27 cellular contexts compared by ENCODE assay signal in the genomic region with DNA sequence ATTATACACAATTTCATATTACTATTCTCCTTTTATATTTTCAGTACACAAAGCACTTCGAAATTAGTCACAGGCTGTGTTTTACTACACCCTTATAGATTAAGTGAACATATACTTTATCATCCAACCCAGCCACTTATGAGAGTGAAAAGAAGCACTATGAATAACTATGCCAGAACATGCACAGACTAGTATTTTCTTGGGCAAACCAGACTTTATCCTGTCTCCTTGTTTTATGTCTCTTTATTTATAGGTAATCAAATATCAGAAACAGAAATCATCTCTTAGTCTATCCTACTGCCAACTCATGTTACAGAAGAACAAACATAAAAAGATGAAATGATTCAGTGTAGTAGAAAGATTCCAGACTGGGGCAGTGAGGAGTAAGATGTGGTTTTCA.
"Had no signal": no experiment of that assay in that cellular context is flagged by ENCODE, and none has a peak within 500 bp of the region (broad histone marks: within the 10 kb centered on the region; RNA-seq: fewer than 3 reads in every experiment).

No MANE protein-coding gene starts in this region.

- H3K4me1 ChIP-seq: neural progenitor cell, parathyroid adenoma, psoas muscle, right lobe of liver, sigmoid colon, suprapubic skin, testis, tibial artery, transverse colon, upper lobe of right lung, uterus had no signal

- H3K36me3 Mint-ChIP-seq: natural killer cell; neural progenitor cell; stimulated activated effector memory CD8-positive, alpha-beta T cell treated with anti-CD3 and anti-CD28 coated beads, Interleukin-12 subunit alpha, Interleukin-12 subunit beta, amount 100 ng/mL, for 72 hours; stimulated activated naive B cell treated with anti-CD40 and anti-IgM and Interleukin-4, amounts not matched to agents 10 μg/mL and 1 μg/mL and 100 μg/mL, for 72 hours; type B pancreatic cell had no signal

- FAIRE-seq: small intestine had no signal

- DNase-seq: natural killer cell; occipital lobe; ovary; psoas muscle; right cardiac atrium; right lobe of liver; sigmoid colon; small intestine; stimulated activated CD4-positive, alpha-beta T cell treated with anti-CD3 and anti-CD28 coated beads, Interleukin-15, amount 100 ng/mL, for 24 hours; stimulated activated CD4-positive, alpha-beta T cell treated with anti-CD3 and anti-CD28 coated beads, Interleukin-2, amount 100 ng/mL, for 24 hours; stimulated activated CD4-positive, alpha-beta T cell treated with anti-CD3 and anti-CD28 coated beads, Interleukin-2, amount 100 ng/mL, for 48 hours; stimulated activated CD4-positive, alpha-beta T cell treated with anti-CD3 and anti-CD28 coated beads, Interleukin-4, amount 100 ng/mL, for 24 hours; stimulated activated naive B cell treated with anti-CD40 and anti-IgM and Interleukin-4, amounts not matched to agents 10 μg/mL and 1 μg/mL and 100 μg/mL, for 72 hours; stimulated activated naive CD8-positive, alpha-beta T cell treated with anti-CD3 and anti-CD28 coated beads, Interleukin-15, amount 100 ng/mL, for 72 hours; stimulated activated naive CD8-positive, alpha-beta T cell treated with anti-CD3 and anti-CD28 coated beads, Interleukin-15, Interleukin-2, amounts not matched to agents 100 U/mL and 50 U/mL, for 24 hours; tibial artery; transverse colon; upper lobe of right lung; uterus had no signal

- H3K4me3 ChIP-seq: neural progenitor cell, ovary, psoas muscle, right lobe of liver, sigmoid colon, suprapubic skin, testis, tibial artery, transverse colon, upper lobe of right lung, uterus had no signal

- H3K27ac Mint-ChIP-seq: natural killer cell; nephron; neural progenitor cell; progenitor cell of endocrine pancreas; stimulated activated effector memory CD8-positive, alpha-beta T cell treated with anti-CD3 and anti-CD28 coated beads, Interleukin-12 subunit alpha, Interleukin-12 subunit beta, amount 100 ng/mL, for 72 hours; stimulated activated naive B cell treated with anti-CD40 and anti-IgM and Interleukin-4, amounts not matched to agents 10 μg/mL and 1 μg/mL and 100 μg/mL, for 72 hours; type B pancreatic cell had no signal

- H3K9me3 Mint-ChIP-seq: nephron; neural progenitor cell; stimulated activated naive CD8-positive, alpha-beta T cell treated with anti-CD3 and anti-CD28 coated beads, Interleukin-15, amount 100 ng/mL, for 72 hours; type B pancreatic cell had no signal

- H3K27me3 ChIP-seq: neural progenitor cell, ovary, right lobe of liver, sigmoid colon, suprapubic skin, testis, tibial artery, transverse colon, upper lobe of right lung, uterus had no signal

- H3K9me3 ChIP-seq: ovary, psoas muscle, right lobe of liver, sigmoid colon, suprapubic skin, testis, tibial artery, transverse colon, upper lobe of right lung, uterus had no signal

- H3K4me3 Mint-ChIP-seq: natural killer cell; nephron; neural progenitor cell; stimulated activated effector memory CD8-positive, alpha-beta T cell treated with anti-CD3 and anti-CD28 coated beads, Interleukin-12 subunit alpha, Interleukin-12 subunit beta, amount 100 ng/mL, for 72 hours; stimulated activated naive B cell treated with anti-CD40 and anti-IgM and Interleukin-4, amounts not matched to agents 10 μg/mL and 1 μg/mL and 100 μg/mL, for 72 hours; stimulated activated naive CD8-positive, alpha-beta T cell treated with anti-CD3 and anti-CD28 coated beads, Interleukin-15, amount 100 ng/mL, for 72 hours; type B pancreatic cell had no signal

- H3K9ac ChIP-seq: neural progenitor cell, parathyroid adenoma had no signal

- H3K36me3 ChIP-seq: neural progenitor cell, ovary, right lobe of liver, sigmoid colon, suprapubic skin, tibial artery, transverse colon, upper lobe of right lung, uterus had no signal

- H3K27ac ChIP-seq: neural progenitor cell, ovary, parathyroid adenoma, psoas muscle, right lobe of liver, sigmoid colon, suprapubic skin, testis, tibial artery, transverse colon, upper lobe of right lung, uterus had no signal

- H3K4me1 Mint-ChIP-seq: natural killer cell; nephron; neural progenitor cell; stimulated activated effector memory CD8-positive, alpha-beta T cell treated with anti-CD3 and anti-CD28 coated beads, Interleukin-12 subunit alpha, Interleukin-12 subunit beta, amount 100 ng/mL, for 72 hours; stimulated activated naive B cell treated with anti-CD40 and anti-IgM and Interleukin-4, amounts not matched to agents 10 μg/mL and 1 μg/mL and 100 μg/mL, for 72 hours; stimulated activated naive CD8-positive, alpha-beta T cell treated with anti-CD3 and anti-CD28 coated beads, Interleukin-15, amount 100 ng/mL, for 72 hours had no signal
